Comparison of ENCODE assay signal across 1 cellular context in genomic region chr14:98514016-98514415, GRCh38.
TF ChIP-seq lines count a peak whose summit lies in the region.

No MANE protein-coding gene starts in this region.

TF ChIP-seq in SK-N-SH treated with all-trans-retinoic acid at 6 μM for 48 hours, 23 proteins besides CTCF, POLR2A, EP300 and RAD21 (continued from another document):
- TF ChIP-seq TOX (CRISPR knock-in tag; IDR thresholded peaks at IDR 0.05; ENCODE audit: borderline replicate concordance) (no peak), ZNF565 (CRISPR knock-in tag; conservative IDR thresholded peaks at IDR 0.05; ENCODE audit: low read depth) (no peak), ZFP30 (CRISPR knock-in tag; IDR thresholded peaks at IDR 0.05) (no peak), ZFP3 (CRISPR knock-in tag; IDR thresholded peaks at IDR 0.05) (no peak), GLIS3 (CRISPR knock-in tag; IDR thresholded peaks at IDR 0.05) (no peak), POU6F1 (CRISPR knock-in tag; IDR thresholded peaks at IDR 0.05; ENCODE audit: borderline replicate concordance, low read depth) (no peak), ISL1 (CRISPR knock-in tag; IDR thresholded peaks at IDR 0.05) (no peak)
- TF ChIP-seq, protein P1, sequence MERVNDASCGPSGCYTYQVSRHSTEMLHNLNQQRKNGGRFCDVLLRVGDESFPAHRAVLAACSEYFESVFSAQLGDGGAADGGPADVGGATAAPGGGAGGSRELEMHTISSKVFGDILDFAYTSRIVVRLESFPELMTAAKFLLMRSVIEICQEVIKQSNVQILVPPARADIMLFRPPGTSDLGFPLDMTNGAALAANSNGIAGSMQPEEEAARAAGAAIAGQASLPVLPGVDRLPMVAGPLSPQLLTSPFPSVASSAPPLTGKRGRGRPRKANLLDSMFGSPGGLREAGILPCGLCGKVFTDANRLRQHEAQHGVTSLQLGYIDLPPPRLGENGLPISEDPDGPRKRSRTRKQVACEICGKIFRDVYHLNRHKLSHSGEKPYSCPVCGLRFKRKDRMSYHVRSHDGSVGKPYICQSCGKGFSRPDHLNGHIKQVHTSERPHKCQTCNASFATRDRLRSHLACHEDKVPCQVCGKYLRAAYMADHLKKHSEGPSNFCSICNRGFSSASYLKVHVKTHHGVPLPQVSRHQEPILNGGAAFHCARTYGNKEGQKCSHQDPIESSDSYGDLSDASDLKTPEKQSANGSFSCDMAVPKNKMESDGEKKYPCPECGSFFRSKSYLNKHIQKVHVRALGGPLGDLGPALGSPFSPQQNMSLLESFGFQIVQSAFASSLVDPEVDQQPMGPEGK (CRISPR knock-in tag; IDR thresholded peaks at IDR 0.05; ENCODE audit: borderline replicate concordance), result no peak
- TF ChIP-seq, protein P2, sequence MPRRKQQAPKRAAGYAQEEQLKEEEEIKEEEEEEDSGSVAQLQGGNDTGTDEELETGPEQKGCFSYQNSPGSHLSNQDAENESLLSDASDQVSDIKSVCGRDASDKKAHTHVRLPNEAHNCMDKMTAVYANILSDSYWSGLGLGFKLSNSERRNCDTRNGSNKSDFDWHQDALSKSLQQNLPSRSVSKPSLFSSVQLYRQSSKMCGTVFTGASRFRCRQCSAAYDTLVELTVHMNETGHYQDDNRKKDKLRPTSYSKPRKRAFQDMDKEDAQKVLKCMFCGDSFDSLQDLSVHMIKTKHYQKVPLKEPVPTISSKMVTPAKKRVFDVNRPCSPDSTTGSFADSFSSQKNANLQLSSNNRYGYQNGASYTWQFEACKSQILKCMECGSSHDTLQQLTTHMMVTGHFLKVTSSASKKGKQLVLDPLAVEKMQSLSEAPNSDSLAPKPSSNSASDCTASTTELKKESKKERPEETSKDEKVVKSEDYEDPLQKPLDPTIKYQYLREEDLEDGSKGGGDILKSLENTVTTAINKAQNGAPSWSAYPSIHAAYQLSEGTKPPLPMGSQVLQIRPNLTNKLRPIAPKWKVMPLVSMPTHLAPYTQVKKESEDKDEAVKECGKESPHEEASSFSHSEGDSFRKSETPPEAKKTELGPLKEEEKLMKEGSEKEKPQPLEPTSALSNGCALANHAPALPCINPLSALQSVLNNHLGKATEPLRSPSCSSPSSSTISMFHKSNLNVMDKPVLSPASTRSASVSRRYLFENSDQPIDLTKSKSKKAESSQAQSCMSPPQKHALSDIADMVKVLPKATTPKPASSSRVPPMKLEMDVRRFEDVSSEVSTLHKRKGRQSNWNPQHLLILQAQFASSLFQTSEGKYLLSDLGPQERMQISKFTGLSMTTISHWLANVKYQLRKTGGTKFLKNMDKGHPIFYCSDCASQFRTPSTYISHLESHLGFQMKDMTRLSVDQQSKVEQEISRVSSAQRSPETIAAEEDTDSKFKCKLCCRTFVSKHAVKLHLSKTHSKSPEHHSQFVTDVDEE (CRISPR knock-in tag; IDR thresholded peaks at IDR 0.05), result no peak
